In the genomic region with DNA sequence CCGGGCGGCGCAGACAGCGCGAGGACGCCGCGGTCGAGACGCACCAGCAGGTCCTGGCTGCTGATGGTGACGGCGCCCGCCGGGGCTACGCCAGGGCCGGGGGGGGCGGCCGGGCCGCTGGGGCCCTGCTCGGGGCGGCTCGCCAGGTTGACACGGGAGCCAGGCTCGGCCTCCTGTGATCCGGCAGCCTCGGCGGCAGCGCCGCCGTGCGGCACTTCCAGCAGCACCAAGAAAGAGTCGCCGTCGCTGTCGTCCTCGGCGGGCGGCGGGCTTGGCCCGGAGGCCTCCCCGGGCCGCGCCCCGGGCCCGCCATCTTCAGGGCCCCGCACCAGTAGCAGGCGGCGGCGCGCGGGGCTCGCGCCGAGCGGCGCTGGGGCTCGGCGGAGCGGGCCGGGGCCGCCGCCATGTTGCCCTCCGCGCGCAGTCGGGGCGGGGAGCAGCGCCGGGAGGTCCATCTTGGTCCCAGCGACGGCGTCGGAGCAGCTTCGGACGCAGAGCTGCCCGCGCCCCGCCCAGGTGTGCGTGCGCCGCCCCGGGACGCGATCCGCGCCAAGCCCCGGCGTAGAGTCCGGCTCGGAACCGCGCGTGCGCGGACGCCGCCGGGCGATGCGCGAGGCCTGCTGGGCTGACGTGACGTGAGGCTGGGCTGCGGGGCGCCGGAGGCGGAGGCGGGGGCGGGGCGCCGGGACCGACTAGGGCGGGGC, we compare ENCODE assay signal across 8 cellular contexts. TPM values are rescaled to one million over a fixed set of nuclear protein-coding genes. Genes with fewer than 3 reads are reported as not detected.
A peak's percentile ranks its signal among the peaks of the same experiment; 100 is the strongest.
DNase-seq lines count a peak whose midpoint lies in the region; ATAC-seq and TF ChIP-seq lines count a peak whose summit lies in the region.

A gene with protein sequence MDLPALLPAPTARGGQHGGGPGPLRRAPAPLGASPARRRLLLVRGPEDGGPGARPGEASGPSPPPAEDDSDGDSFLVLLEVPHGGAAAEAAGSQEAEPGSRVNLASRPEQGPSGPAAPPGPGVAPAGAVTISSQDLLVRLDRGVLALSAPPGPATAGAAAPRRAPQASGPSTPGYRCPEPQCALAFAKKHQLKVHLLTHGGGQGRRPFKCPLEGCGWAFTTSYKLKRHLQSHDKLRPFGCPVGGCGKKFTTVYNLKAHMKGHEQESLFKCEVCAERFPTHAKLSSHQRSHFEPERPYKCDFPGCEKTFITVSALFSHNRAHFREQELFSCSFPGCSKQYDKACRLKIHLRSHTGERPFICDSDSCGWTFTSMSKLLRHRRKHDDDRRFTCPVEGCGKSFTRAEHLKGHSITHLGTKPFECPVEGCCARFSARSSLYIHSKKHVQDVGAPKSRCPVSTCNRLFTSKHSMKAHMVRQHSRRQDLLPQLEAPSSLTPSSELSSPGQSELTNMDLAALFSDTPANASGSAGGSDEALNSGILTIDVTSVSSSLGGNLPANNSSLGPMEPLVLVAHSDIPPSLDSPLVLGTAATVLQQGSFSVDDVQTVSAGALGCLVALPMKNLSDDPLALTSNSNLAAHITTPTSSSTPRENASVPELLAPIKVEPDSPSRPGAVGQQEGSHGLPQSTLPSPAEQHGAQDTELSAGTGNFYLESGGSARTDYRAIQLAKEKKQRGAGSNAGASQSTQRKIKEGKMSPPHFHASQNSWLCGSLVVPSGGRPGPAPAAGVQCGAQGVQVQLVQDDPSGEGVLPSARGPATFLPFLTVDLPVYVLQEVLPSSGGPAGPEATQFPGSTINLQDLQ (minus strand): TSS at position 481 of the 704 bp plus-strand sequence. CDS start 26 bp downstream, at position 455.

- peak; percentile 85 for TF ChIP-seq POLR2A in Raji (IDR thresholded peaks at IDR 0.05; ENCODE audit: insufficient read depth, low read depth, low read length)

- peaks cover 33% of the 10 kb centered on the region for H3K4me1 Mint-ChIP-seq in nephron

- H3K9me3 Mint-ChIP-seq in nephron, result no peaks in the 10 kb centered on the region

- peak within 1 kb of the TSS; percentile 76 to 97 (median 95) for H3K27ac Mint-ChIP-seq in nephron

- H3K27me3 Mint-ChIP-seq in nephron (ENCODE audit: low read depth), result no peaks in the 10 kb centered on the region

- H3K4me3 Mint-ChIP-seq in nephron, result peak within 1 kb of the TSS; percentile 90 to 98 (median 96)

- H3K36me3 Mint-ChIP-seq in nephron (ENCODE audit: low read depth), result peaks cover 23% of the 10 kb centered on the region

- peak within 1 kb of the TSS; percentile 69 for H3K4me3 ChIP-seq in LNCaP clone FGC (ENCODE audit: low read depth, low read length)

- TF ChIP-seq CTCF in LNCaP clone FGC (IDR thresholded peaks at IDR 0.05; ENCODE audit: control insufficient read depth, extremely low read depth, insufficient read depth) (peak; percentile 67), nephron (IDR thresholded peaks at IDR 0.05; ENCODE audit: unreplicated experiment in 3 of 3) (peak in 2 of 3 experiments; percentile 14 to 29)

- peak; percentile 87 for ATAC-seq in stimulated activated naive CD8-positive, alpha-beta T cell treated with anti-CD3 and anti-CD28 coated beads, Interleukin-15, Interleukin-2, amounts not matched to agents 100 U/mL and 50 U/mL, for 24 hours

- DNase-seq in ELR (ENCODE audit: low read depth) (peak; percentile 93), H4 (ENCODE audit: low spot score) (peak; percentile 91), LNCaP clone FGC (ENCODE audit: low read depth) (peak; percentile 76), fibroblast of peridontal ligament (ENCODE audit: extremely low read depth) (peak; percentile 91)
- DNase-seq in activated T-helper 9 cell treated with anti-CD3 and anti-CD28 coated beads, Interleukin-2, amount 50 U/mL, for 16 hours (ENCODE audit: low read depth), result peak; percentile 91
- DNase-seq in stimulated activated naive CD8-positive, alpha-beta T cell treated with anti-CD3 and anti-CD28 coated beads, Interleukin-15, Interleukin-2, amounts not matched to agents 100 U/mL and 50 U/mL, for 24 hours, result peak; percentile 94

RNA-seq across cellular contexts. Expression of the gene that starts here (rescaled TPM):
- total RNA-seq in H4 (2014; rRNA removed; shearing (Covaris generic)), result 6.6 and 12.2 TPM in 2 replicates

Comparison
In these comparisons a context has a peak if more than half of its experiments do, and no peak if none do; other contexts are left out.
1. Peak in every context shown above with its lines: DNase-seq, ATAC-seq and H3K4me3 ChIP-seq.